Comparison of ENCODE assay signal across 1 cellular context in the genomic region with DNA sequence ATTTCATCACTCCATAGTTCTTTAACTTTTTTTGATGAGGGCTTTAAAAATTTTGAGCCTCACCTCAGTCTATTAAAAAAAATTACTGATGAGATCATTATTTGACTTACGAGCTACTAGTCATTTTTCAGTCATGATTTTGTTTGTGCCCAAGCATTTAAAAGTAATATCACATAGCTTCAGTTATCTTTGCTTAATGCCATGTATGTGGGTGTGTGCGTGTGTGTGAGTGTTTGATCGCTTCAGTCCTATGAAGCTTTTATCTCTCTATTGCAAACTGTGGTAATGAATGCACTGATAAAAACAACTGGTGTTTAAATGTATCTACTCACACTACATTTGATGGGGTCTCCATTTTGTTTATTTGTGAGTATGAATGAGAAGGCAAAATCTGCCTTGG.
TF ChIP-seq lines count a peak whose summit lies in the region.

No MANE protein-coding gene starts in this region.

TF ChIP-seq in K562, 482 proteins besides CTCF, POLR2A, EP300 and RAD21 (continued from another document):
- TF ChIP-seq MTA2 (IDR thresholded peaks at IDR 0.05; ENCODE audit: low read depth) (peak; percentile 38; the same call in 1 of the 2 replicates), DPF2 (IDR thresholded peaks at IDR 0.05) (0 out of 2 replicates have a peak, but pooled peaks have one; percentile 54), ARID1B (IDR thresholded peaks at IDR 0.05) (peak; percentile 70), SMARCB1 (IDR thresholded peaks at IDR 0.05; ENCODE audit: insufficient read length, low read depth) (no peak), PHB2 (IDR thresholded peaks at IDR 0.05; ENCODE audit: low read depth) (no peak), TEAD4 (IDR thresholded peaks at IDR 0.05; ENCODE audit: low read length) (peak; percentile 84), TEAD4 (CRISPR knock-in tag; IDR thresholded peaks at IDR 0.05; ENCODE audit: borderline replicate concordance) (no peak), POLR2AphosphoS5 (IDR thresholded peaks at IDR 0.05; ENCODE audit: control insufficient read depth, insufficient read depth, low read depth, low read length) (peak; percentile 62; the same call in 1 of the 2 replicates), NFE2 (IDR thresholded peaks at IDR 0.05; ENCODE audit: low read depth) (no peak), CBX2 (IDR thresholded peaks at IDR 0.05; ENCODE audit: insufficient read depth, low read length, poor library complexity, severe bottlenecking) (no peak), CHD2 (IDR thresholded peaks at IDR 0.05; ENCODE audit: low read depth, low read length) (no peak), TCF3 (CRISPR knock-in tag; IDR thresholded peaks at IDR 0.05) (peak; percentile 58), TRIM24 (IDR thresholded peaks at IDR 0.05) (peak; percentile 44 to 51; a peak in 2 of 4 replicates)
- TF ChIP-seq, protein P1, sequence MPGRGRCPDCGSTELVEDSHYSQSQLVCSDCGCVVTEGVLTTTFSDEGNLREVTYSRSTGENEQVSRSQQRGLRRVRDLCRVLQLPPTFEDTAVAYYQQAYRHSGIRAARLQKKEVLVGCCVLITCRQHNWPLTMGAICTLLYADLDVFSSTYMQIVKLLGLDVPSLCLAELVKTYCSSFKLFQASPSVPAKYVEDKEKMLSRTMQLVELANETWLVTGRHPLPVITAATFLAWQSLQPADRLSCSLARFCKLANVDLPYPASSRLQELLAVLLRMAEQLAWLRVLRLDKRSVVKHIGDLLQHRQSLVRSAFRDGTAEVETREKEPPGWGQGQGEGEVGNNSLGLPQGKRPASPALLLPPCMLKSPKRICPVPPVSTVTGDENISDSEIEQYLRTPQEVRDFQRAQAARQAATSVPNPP (IDR thresholded peaks at IDR 0.05; ENCODE audit: borderline replicate concordance, insufficient read depth, insufficient read length), result no peak
- TF ChIP-seq, protein P2, sequence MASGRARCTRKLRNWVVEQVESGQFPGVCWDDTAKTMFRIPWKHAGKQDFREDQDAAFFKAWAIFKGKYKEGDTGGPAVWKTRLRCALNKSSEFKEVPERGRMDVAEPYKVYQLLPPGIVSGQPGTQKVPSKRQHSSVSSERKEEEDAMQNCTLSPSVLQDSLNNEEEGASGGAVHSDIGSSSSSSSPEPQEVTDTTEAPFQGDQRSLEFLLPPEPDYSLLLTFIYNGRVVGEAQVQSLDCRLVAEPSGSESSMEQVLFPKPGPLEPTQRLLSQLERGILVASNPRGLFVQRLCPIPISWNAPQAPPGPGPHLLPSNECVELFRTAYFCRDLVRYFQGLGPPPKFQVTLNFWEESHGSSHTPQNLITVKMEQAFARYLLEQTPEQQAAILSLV (tag; IDR thresholded peaks at IDR 0.05), result no peak
